In the genomic region with DNA sequence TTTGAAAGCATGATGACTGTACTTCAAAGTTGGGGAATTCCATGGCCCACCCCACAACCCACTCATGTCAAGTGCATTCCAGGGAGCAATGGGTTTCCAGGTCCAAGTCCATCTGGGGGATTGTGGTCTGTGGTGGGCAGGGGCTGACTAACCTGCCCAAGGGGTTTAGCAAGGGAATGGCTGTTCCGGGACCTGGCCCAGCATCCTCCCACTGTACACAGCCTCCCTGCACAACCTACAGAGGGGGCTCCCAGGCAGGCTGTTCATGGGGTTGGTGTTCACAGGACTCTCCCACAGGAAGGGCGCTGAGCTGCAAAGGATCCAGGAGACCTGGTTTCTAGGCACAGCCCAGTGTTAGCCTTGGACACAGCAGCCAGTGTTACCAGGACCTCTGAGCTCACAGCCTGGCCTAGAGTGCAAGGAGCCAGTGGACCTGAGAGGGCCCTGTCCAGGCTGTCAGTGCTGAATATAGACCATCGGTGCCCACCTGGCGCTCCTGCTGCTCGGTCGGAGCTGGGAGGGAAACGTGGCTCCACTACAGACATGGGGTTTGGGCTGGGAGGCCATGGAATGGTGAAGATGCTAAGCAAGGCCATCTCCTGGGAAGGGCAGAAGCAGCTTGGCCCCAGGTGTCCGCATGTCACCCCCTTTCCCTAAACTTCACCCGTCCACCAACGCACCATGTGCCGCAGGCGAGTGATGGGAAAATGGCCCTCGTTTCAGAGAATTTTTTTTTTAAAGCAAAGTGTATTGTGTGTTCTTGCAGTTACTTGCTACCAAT, we compare ENCODE assay signal across 17 cellular contexts.
DNase-seq lines count a peak whose midpoint lies in the region; ATAC-seq and TF ChIP-seq lines count a peak whose summit lies in the region.
"Had no signal": no experiment of that assay in that cellular context is flagged by ENCODE, and none has a peak within 500 bp of the region (broad histone marks: within the 10 kb centered on the region; RNA-seq: fewer than 3 reads in every experiment).

No MANE protein-coding gene starts in this region.

- H3K27me3 Mint-ChIP-seq in nephron progenitor cell (ENCODE audit: low read depth, poor library complexity): peaks cover 3% of the 10 kb centered on the region
- H3K27me3 Mint-ChIP-seq: CD4-positive, CD25-positive, alpha-beta regulatory T cell had no signal

- TF ChIP-seq CTCF in right atrium auricular region (IDR thresholded peaks at IDR 0.05) (no peak), fibroblast of mammary gland (conservative IDR thresholded peaks at IDR 0.05; ENCODE audit: control insufficient read depth, insufficient read depth, low read depth, low read length) (no peak), nephron progenitor cell (IDR thresholded peaks at IDR 0.05) (no peak), tibial artery (IDR thresholded peaks at IDR 0.05) (no peak)

- H3K4me3 ChIP-seq in right atrium auricular region: no peak overlapping the region
- no peak overlapping the region for H3K4me3 ChIP-seq in fibroblast of mammary gland (ENCODE audit: control insufficient read depth, low read depth, low read length)
- no peak overlapping the region for H3K4me3 ChIP-seq in tibial artery

- H3K9me3 ChIP-seq in right atrium auricular region: no peaks in the 10 kb centered on the region
- no peaks in the 10 kb centered on the region for H3K9me3 ChIP-seq in tibial artery

- no peak overlapping the region for H3K27ac Mint-ChIP-seq in nephron progenitor cell

- H3K27ac ChIP-seq in right atrium auricular region: no peak overlapping the region
- no peak overlapping the region for H3K27ac ChIP-seq in tibial artery
- H3K27ac ChIP-seq: KMS-11 had no signal

- intact Hi-C loops in cardiac septum (cut with DNase I): no loop called here
- intact Hi-C loops in tibial artery (cut with DNase I; ENCODE audit: low total_unique reads): no loop called here

- no peaks in the 10 kb centered on the region for H3K9me3 Mint-ChIP-seq in nephron progenitor cell

- H3K36me3 Mint-ChIP-seq in nephron progenitor cell (ENCODE audit: low read depth): peaks cover 10% of the 10 kb centered on the region
- H3K36me3 Mint-ChIP-seq: CD4-positive, CD25-positive, alpha-beta regulatory T cell had no signal

- peak; percentile 68 for DNase-seq in cardiac septum (ENCODE audit: low spot score)
- no peak for DNase-seq in right atrium auricular region (ENCODE audit: low spot score)
- peak; percentile 22 for DNase-seq in fibroblast of mammary gland (ENCODE audit: low read depth)
- peak; percentile 21 for DNase-seq in nephron progenitor cell
- DNase-seq in tibial artery: no peak
- DNase-seq in SW480 (ENCODE audit: low spot score): no peak
- DNase-seq: CD4-positive, CD25-positive, alpha-beta regulatory T cell; DMS53; NCI-H1092 treated with DMSO at 0.1 percent for 48 hours; NCI-H1694; NCI-H2107; NCI-H69; NK-92 treated with Interleukin-12 subunit alpha and Interleukin-12 subunit beta, amount 100 ng/mL, for 24 hours; OCI-M1 had no signal

- ATAC-seq in GM21447 (IDR thresholded peaks at IDR 0.05; ENCODE audit: unreplicated experiment): no peak
- no peak for ATAC-seq in GM19467 (IDR thresholded peaks at IDR 0.05; ENCODE audit: unreplicated experiment)

- no peak overlapping the region for H3K4me3 Mint-ChIP-seq in nephron progenitor cell
- H3K4me3 Mint-ChIP-seq: CD4-positive, CD25-positive, alpha-beta regulatory T cell had no signal

- peaks cover 0 to 11% of the 10 kb centered on the region in 2 donors for H3K4me1 ChIP-seq in right atrium auricular region
- no peaks in the 10 kb centered on the region for H3K4me1 ChIP-seq in tibial artery

- H3K27me3 ChIP-seq in right atrium auricular region: no peaks in the 10 kb centered on the region
- no peaks in the 10 kb centered on the region for H3K27me3 ChIP-seq in tibial artery

- peaks cover 46% of the 10 kb centered on the region for H3K4me1 Mint-ChIP-seq in nephron progenitor cell
- H3K4me1 Mint-ChIP-seq: CD4-positive, CD25-positive, alpha-beta regulatory T cell had no signal

- H3K36me3 ChIP-seq in right atrium auricular region (no peaks in the 10 kb centered on the region), tibial artery (no peaks in the 10 kb centered on the region)

Comparison
In these comparisons a context has a peak if more than half of its experiments do, and no peak if none do; other contexts are left out.
1. DNase-seq: peak in cardiac septum (single experiment), fibroblast of mammary gland (single experiment) and nephron progenitor cell (single experiment); none in right atrium auricular region (single experiment), tibial artery (0 of 2) and SW480 (single experiment).